ENCODE assay signal across 32 cellular contexts in genomic region chr12:104723895-104724294, GRCh38.
DNase-seq lines count a peak whose midpoint lies in the region; ATAC-seq and TF ChIP-seq lines count a peak whose summit lies in the region.
"Had no signal": no experiment of that assay in that cellular context is flagged by ENCODE, and none has a peak within 500 bp of the region (broad histone marks: within the 10 kb centered on the region; RNA-seq: fewer than 3 reads in every experiment).

No MANE protein-coding gene starts in this region.

- H3K27ac ChIP-seq in SK-N-MC, result peak overlapping the region; percentile 37; the same call in 1 of the 2 replicates
- H3K27ac ChIP-seq: A549, breast epithelium, colonic mucosa, heart left ventricle, lower lobe of right lung, skin epidermis, stomach, vagina had no signal

- in situ Hi-C loops in KBM-7 (cut with MboI; ENCODE audit: low pct_unique_long_range_greater_than_20kb, low sequenced_read_pairs), result no loop called here

- no peak overlapping the region for H3K4me3 Mint-ChIP-seq in activated T-cell treated with anti-CD3 and anti-CD28 coated beads, Interleukin-2, amount 50 U/mL, for 72 hours
- no peak overlapping the region for H3K4me3 Mint-ChIP-seq in memory B cell
- no peak overlapping the region for H3K4me3 Mint-ChIP-seq in stimulated activated naive B cell treated with anti-CD40 and anti-IgM and Interleukin-4, amounts not matched to agents 10 μg/mL and 1 μg/mL and 100 μg/mL, for 72 hours
- H3K4me3 Mint-ChIP-seq: activated naive CD4-positive, alpha-beta T cell treated with anti-CD3 and anti-CD28 coated beads for 36 hours; activated T-cell treated with anti-CD3 and anti-CD28 coated beads, Interleukin-2, amount 50 U/mL, for 4 hours had no signal

- peaks cover 0 to 4% of the 10 kb centered on the region in 2 donors for H3K36me3 Mint-ChIP-seq in activated T-cell treated with anti-CD3 and anti-CD28 coated beads, Interleukin-2, amount 50 U/mL, for 72 hours (ENCODE audit: insufficient read depth in 2 of 2)
- peaks cover 6% of the 10 kb centered on the region for H3K36me3 Mint-ChIP-seq in memory B cell
- H3K36me3 Mint-ChIP-seq in stimulated activated naive B cell treated with anti-CD40 and anti-IgM and Interleukin-4, amounts not matched to agents 10 μg/mL and 1 μg/mL and 100 μg/mL, for 72 hours, result peaks cover 24 to 43% of the 10 kb centered on the region in 2 donors

- no peak for TF ChIP-seq CTCF in foreskin fibroblast (IDR thresholded peaks at IDR 0.05; ENCODE audit: low read depth, low read length)

- no peak for DNase-seq in activated T-cell treated with anti-CD3 and anti-CD28 coated beads, Interleukin-2, amount 50 U/mL, for 72 hours
- DNase-seq in activated T-cell treated with anti-CD3 and anti-CD28 coated beads, Interleukin-2, amount 50 U/mL, for 1 hour, result no peak
- DNase-seq in SK-N-MC (ENCODE audit: low read depth, low spot score) (no peak), memory B cell (ENCODE audit: low spot score in 2 of 2) (no peak), nucleus accumbens (lab: John Stamatoyannopoulos, UW) (no peak), foreskin fibroblast (no peak), KBM-7 (no peak)
- no peak for DNase-seq in stimulated activated naive B cell treated with anti-CD40 and anti-IgM and Interleukin-4, amounts not matched to agents 10 μg/mL and 1 μg/mL and 100 μg/mL, for 72 hours
- DNase-seq: activated CD4-positive, alpha-beta T cell treated with anti-CD3 and anti-CD28 coated beads for 48 hours; activated naive CD4-positive, alpha-beta T cell treated with anti-CD3 and anti-CD28 coated beads for 36 hours; activated T-cell treated with anti-CD3 and anti-CD28 coated beads, Interleukin-2, amount 50 U/mL, for 4 hours; AML-193; amygdala; Calu3; colonic mucosa; DMS79 treated with DMSO at 0.1 percent for 48 hours; GF-D8; HCEC 1CT; kidney glomerular epithelial cell; lower lobe of right lung; NCI-H1105; NCI-H2029; NCI-H345; NCI-H748 treated with DMSO at 0.1 percent for 48 hours; SJCRH30; stomach; thyroid gland had no signal

- peaks cover 53% of the 10 kb centered on the region for H3K4me1 Mint-ChIP-seq in activated T-cell treated with anti-CD3 and anti-CD28 coated beads, Interleukin-2, amount 50 U/mL, for 72 hours (ENCODE audit: low read depth)
- peaks cover 31% of the 10 kb centered on the region for H3K4me1 Mint-ChIP-seq in memory B cell
- H3K4me1 Mint-ChIP-seq in stimulated activated naive B cell treated with anti-CD40 and anti-IgM and Interleukin-4, amounts not matched to agents 10 μg/mL and 1 μg/mL and 100 μg/mL, for 72 hours, result peaks cover 66 to 90% of the 10 kb centered on the region in 2 donors

- no peak overlapping the region for H3K9ac ChIP-seq in SK-N-MC (ENCODE audit: insufficient read length)

- no peaks in the 10 kb centered on the region for H3K9me3 ChIP-seq in SK-N-MC (ENCODE audit: low read depth, low read length)
- H3K9me3 ChIP-seq: A549, breast epithelium, colonic mucosa, heart left ventricle, lower lobe of right lung, SJCRH30, stomach, thyroid gland, vagina had no signal

- no peaks in the 10 kb centered on the region for H3K9me3 Mint-ChIP-seq in activated T-cell treated with anti-CD3 and anti-CD28 coated beads, Interleukin-2, amount 50 U/mL, for 72 hours
- no peaks in the 10 kb centered on the region for H3K9me3 Mint-ChIP-seq in memory B cell
- H3K9me3 Mint-ChIP-seq in stimulated activated naive B cell treated with anti-CD40 and anti-IgM and Interleukin-4, amounts not matched to agents 10 μg/mL and 1 μg/mL and 100 μg/mL, for 72 hours, result no peaks in the 10 kb centered on the region
- H3K9me3 Mint-ChIP-seq: activated naive CD4-positive, alpha-beta T cell treated with anti-CD3 and anti-CD28 coated beads for 36 hours; activated T-cell treated with anti-CD3 and anti-CD28 coated beads, Interleukin-2, amount 50 U/mL, for 4 hours had no signal

- H3K4me3 ChIP-seq in SK-N-MC (no peak overlapping the region), foreskin fibroblast (ENCODE audit: low read depth in 1 of 2, low read length in 2 of 2) (no peak overlapping the region)
- H3K4me3 ChIP-seq: A549, breast epithelium, colonic mucosa, heart left ventricle, lower lobe of right lung, SJCRH30, skin epidermis, stomach, thyroid gland, vagina had no signal

- no peaks in the 10 kb centered on the region for H3K36me3 ChIP-seq in SK-N-MC (ENCODE audit: insufficient read depth, low read length)
- H3K36me3 ChIP-seq: breast epithelium, colonic mucosa, heart left ventricle, lower lobe of right lung, SJCRH30, stomach, thyroid gland, vagina had no signal

- peak overlapping the region; percentile 78 for H3K27ac Mint-ChIP-seq in activated T-cell treated with anti-CD3 and anti-CD28 coated beads, Interleukin-2, amount 50 U/mL, for 72 hours
- peak overlapping the region; percentile 28 for H3K27ac Mint-ChIP-seq in memory B cell
- peak overlapping the region; percentile 1 for H3K27ac Mint-ChIP-seq in stimulated activated naive B cell treated with anti-CD40 and anti-IgM and Interleukin-4, amounts not matched to agents 10 μg/mL and 1 μg/mL and 100 μg/mL, for 72 hours
- H3K27ac Mint-ChIP-seq: activated naive CD4-positive, alpha-beta T cell treated with anti-CD3 and anti-CD28 coated beads for 36 hours had no signal

- no peak for ATAC-seq in activated T-cell treated with anti-CD3 and anti-CD28 coated beads, Interleukin-2, amount 50 U/mL, for 72 hours (replicated peaks in 1 of 2)
- no peak for ATAC-seq in memory B cell (ENCODE audit: low read depth)
- ATAC-seq in stimulated activated naive B cell treated with anti-CD40 and anti-IgM and Interleukin-4, amounts not matched to agents 10 μg/mL and 1 μg/mL and 100 μg/mL, for 72 hours (replicated peaks), result no peak
- ATAC-seq: A549; activated T-cell treated with anti-CD3 and anti-CD28 coated beads, Interleukin-2, amount 50 U/mL, for 4 hours; heart left ventricle; lower lobe of right lung had no signal

- no peaks in the 10 kb centered on the region for H3K27me3 Mint-ChIP-seq in activated T-cell treated with anti-CD3 and anti-CD28 coated beads, Interleukin-2, amount 50 U/mL, for 72 hours (ENCODE audit: low read depth)
- H3K27me3 Mint-ChIP-seq in memory B cell, result no peaks in the 10 kb centered on the region
- H3K27me3 Mint-ChIP-seq in stimulated activated naive B cell treated with anti-CD40 and anti-IgM and Interleukin-4, amounts not matched to agents 10 μg/mL and 1 μg/mL and 100 μg/mL, for 72 hours, result no peaks in the 10 kb centered on the region

Comparison
In these comparisons a context has a peak if more than half of its experiments do, and no peak if none do; other contexts are left out.
1. H3K27ac Mint-ChIP-seq: peak in every context shown above with its lines; median percentile 78 in activated T-cell treated with anti-CD3 and anti-CD28 coated beads, Interleukin-2, amount 50 U/mL, for 72 hours; 28 in memory B cell; 1 in stimulated activated naive B cell treated with anti-CD40 and anti-IgM and Interleukin-4, amounts not matched to agents 10 μg/mL and 1 μg/mL and 100 μg/mL, for 72 hours.